20 cellular contexts compared by ENCODE assay signal in the genomic region with DNA sequence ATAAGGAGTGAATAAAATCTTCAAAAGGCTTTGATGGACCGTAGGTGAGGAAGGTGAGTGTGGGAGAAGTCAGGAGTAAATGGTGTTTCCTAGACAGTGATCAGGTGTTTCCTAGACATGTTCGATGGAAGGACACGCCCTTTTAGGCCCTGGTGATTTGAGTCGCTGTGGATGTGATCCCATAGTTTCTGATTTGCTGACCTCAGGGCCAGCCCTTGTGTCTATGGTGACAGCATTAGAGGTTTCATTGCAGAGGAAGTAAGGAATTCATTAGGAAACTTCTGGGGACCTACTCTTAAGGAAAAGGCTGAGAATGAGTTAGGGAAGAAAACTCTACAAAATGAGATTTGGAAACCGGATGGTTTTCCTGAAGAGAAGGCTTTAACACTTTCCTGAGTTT. TPM values are rescaled to one million over a fixed set of nuclear protein-coding genes. Genes with fewer than 3 reads are reported as not detected.
"Had no signal": no experiment of that assay in that cellular context is flagged by ENCODE, and none has a peak within 500 bp of the region (broad histone marks: within the 10 kb centered on the region; RNA-seq: fewer than 3 reads in every experiment).

No MANE protein-coding gene starts in this region.

- H3K4me1 Mint-ChIP-seq: activated naive CD8-positive, alpha-beta T cell treated with anti-CD3 and anti-CD28 coated beads, Interleukin-2, amount 50 U/mL, for 24 hours; activated T-helper 17 cell treated with anti-CD3 and anti-CD28 coated beads, Interleukin-2, amount 50 U/mL, for 72 hours; stimulated activated naive B cell treated with anti-CD40 and anti-IgM and Interleukin-4, amounts not matched to agents 10 μg/mL and 1 μg/mL and 100 μg/mL, for 72 hours had no signal

- H3K9me3 ChIP-seq: thyroid gland had no signal

- H3K27ac ChIP-seq: ascending aorta, dorsolateral prefrontal cortex, left lung, parathyroid adenoma, thyroid gland had no signal

- H3K4me3 Mint-ChIP-seq: activated naive CD4-positive, alpha-beta T cell treated with anti-CD3 and anti-CD28 coated beads for 36 hours; activated naive CD8-positive, alpha-beta T cell treated with anti-CD3 and anti-CD28 coated beads, Interleukin-2, amount 50 U/mL, for 24 hours; activated T-helper 17 cell treated with anti-CD3 and anti-CD28 coated beads, Interleukin-2, amount 50 U/mL, for 72 hours; endodermal cell; stimulated activated naive B cell treated with anti-CD40 and anti-IgM and Interleukin-4, amounts not matched to agents 10 μg/mL and 1 μg/mL and 100 μg/mL, for 72 hours had no signal

- H3K9ac ChIP-seq: parathyroid adenoma had no signal

- H3K27me3 Mint-ChIP-seq: stimulated activated naive B cell treated with anti-CD40 and anti-IgM and Interleukin-4, amounts not matched to agents 10 μg/mL and 1 μg/mL and 100 μg/mL, for 72 hours had no signal

- H3K36me3 Mint-ChIP-seq: stimulated activated naive B cell treated with anti-CD40 and anti-IgM and Interleukin-4, amounts not matched to agents 10 μg/mL and 1 μg/mL and 100 μg/mL, for 72 hours had no signal

- H3K27ac Mint-ChIP-seq: activated naive CD4-positive, alpha-beta T cell treated with anti-CD3 and anti-CD28 coated beads for 36 hours; activated naive CD8-positive, alpha-beta T cell treated with anti-CD3 and anti-CD28 coated beads, Interleukin-2, amount 50 U/mL, for 24 hours; activated T-helper 17 cell treated with anti-CD3 and anti-CD28 coated beads, Interleukin-2, amount 50 U/mL, for 72 hours; endodermal cell; stimulated activated naive B cell treated with anti-CD40 and anti-IgM and Interleukin-4, amounts not matched to agents 10 μg/mL and 1 μg/mL and 100 μg/mL, for 72 hours had no signal

- H3K4me3 ChIP-seq: ascending aorta, cardiac muscle cell, dorsolateral prefrontal cortex, left lung, thyroid gland had no signal

- H3K4me1 ChIP-seq: ascending aorta, left lung, parathyroid adenoma had no signal

- DNase-seq: activated CD4-positive, CD25-positive, alpha-beta regulatory T cell treated with anti-CD3 and anti-CD28 coated beads, Interleukin-2, amount 50 U/mL, for 72 hours; activated naive CD4-positive, alpha-beta T cell treated with anti-CD3 and anti-CD28 coated beads for 36 hours; activated naive CD8-positive, alpha-beta T cell treated with anti-CD3 and anti-CD28 coated beads, Interleukin-2, amount 50 U/mL, for 24 hours; dorsolateral prefrontal cortex; endodermal cell; erythroblast; left lung; mammary epithelial cell; retina; stimulated activated CD4-positive, alpha-beta T cell treated with anti-CD3 and anti-CD28 coated beads, Interleukin-15, amount 100 ng/mL, for 24 hours; stimulated activated CD4-positive, alpha-beta T cell treated with anti-CD3 and anti-CD28 coated beads, Interleukin-4, amount 100 ng/mL, for 1 hour; stimulated activated naive B cell treated with anti-CD40 and anti-IgM and Interleukin-4, amounts not matched to agents 10 μg/mL and 1 μg/mL and 100 μg/mL, for 72 hours; T-helper 9 cell; thyroid gland had no signal

- H2AFZ ChIP-seq: parathyroid adenoma had no signal

- H3K27me3 ChIP-seq: ascending aorta, cardiac muscle cell, dorsolateral prefrontal cortex, left lung, thyroid gland had no signal

- H3K36me3 ChIP-seq: ascending aorta, cardiac muscle cell, left lung, thyroid gland had no signal

RNA-seq across cellular contexts. Expression of a gene that starts 31.5 kb away (rescaled TPM):
- total RNA-seq: activated naive CD4-positive, alpha-beta T cell treated with anti-CD3 and anti-CD28 coated beads for 36 hours; activated T-helper 17 cell treated with anti-CD3 and anti-CD28 coated beads, Interleukin-2, amount 50 U/mL, for 72 hours; ascending aorta; cardiac muscle cell; dorsolateral prefrontal cortex; endodermal cell; left lung; mammary epithelial cell; skeletal muscle tissue; thyroid gland had no signal
- polyA plus RNA-seq: mammary epithelial cell, neural cell had no signal
